10 cellular contexts compared by ENCODE assay signal in genomic region chr18:48994044-48994651, GRCh38. TPM values are rescaled to one million over a fixed set of nuclear protein-coding genes. Genes with fewer than 3 reads are reported as not detected.
DNase-seq lines count a peak whose midpoint lies in the region; ATAC-seq, FAIRE-seq and TF ChIP-seq lines count a peak whose summit lies in the region.
"Had no signal": no experiment of that assay in that cellular context is flagged by ENCODE, and none has a peak within 500 bp of the region (broad histone marks: within the 10 kb centered on the region; RNA-seq: fewer than 3 reads in every experiment).

No MANE protein-coding gene starts in this region.

- 79% methylated on average over 15 of the region's 15 CpGs for WGBS in liver

- peaks cover 0 to 11% (median 7%) of the 10 kb centered on the region in 4 donors for H3K4me1 ChIP-seq in liver (ENCODE audit: control insufficient read depth in 4 of 4, insufficient read depth in 4 of 4, low read length in 3 of 4)
- peaks cover 29% of the 10 kb centered on the region for H3K4me1 ChIP-seq in upper lobe of right lung

- no peaks in the 10 kb centered on the region for H3K36me3 ChIP-seq in bronchial epithelial cell (ENCODE audit: control insufficient read depth, insufficient read depth, low read length)
- no peaks in the 10 kb centered on the region for H3K36me3 ChIP-seq in liver (ENCODE audit: control insufficient read depth in 4 of 4, insufficient read depth in 3 of 4, low read depth in 1 of 4, low read length in 3 of 4)
- no peaks in the 10 kb centered on the region for H3K36me3 ChIP-seq in upper lobe of right lung

- no peaks in the 10 kb centered on the region for H3K27me3 ChIP-seq in bronchial epithelial cell (ENCODE audit: control insufficient read depth, insufficient read depth, low read length)
- H3K27me3 ChIP-seq in liver (ENCODE audit: control insufficient read depth in 4 of 4, insufficient read depth in 4 of 4, low read length in 3 of 4), result no peaks in the 10 kb centered on the region
- no peaks in the 10 kb centered on the region for H3K27me3 ChIP-seq in upper lobe of right lung

- H3K4me3 ChIP-seq in bronchial epithelial cell (ENCODE audit: low read depth, low read length) (no peak overlapping the region), liver (ENCODE audit: low read depth in 1 of 3, low read length in 3 of 3) (no peak overlapping the region), upper lobe of right lung (no peak overlapping the region)

- no peak overlapping the region for H3K9ac ChIP-seq in liver (ENCODE audit: low read depth in 1 of 2, low read length in 2 of 2)

- peak; percentile 22 for DNase-seq in NOMO-1 treated with DMSO at 0.1 percent for 48 hours (lab: John Stamatoyannopoulos, UW; ENCODE audit: unreplicated experiment)
- DNase-seq in NOMO-1 treated with dmso at 0.1 percent for 144 hours (lab: John Stamatoyannopoulos, UW; ENCODE audit: unreplicated experiment), result no peak
- peak; percentile 82 for DNase-seq in bronchial epithelial cell (ENCODE audit: low read depth)
- no peak for DNase-seq in upper lobe of right lung
- no peak for DNase-seq in hypothalamus (lab: John Stamatoyannopoulos, UW)
- DNase-seq: activated T-cell treated with anti-CD3 and anti-CD28 coated beads, Interleukin-2, amount 50 U/mL, for 4 hours; stimulated activated CD4-positive, alpha-beta T cell treated with anti-CD3 and anti-CD28 coated beads, Interleukin-4, amount 100 ng/mL, for 1 hour had no signal

- TF ChIP-seq RAD21 in liver (IDR thresholded peaks at IDR 0.05), result no peak

- FAIRE-seq in bronchial epithelial cell (lab: Jason Lieb, UNC), result no peak

- intact Hi-C loops in upper lobe of right lung (cut with DNase I), result no loop called here

- H3K27ac ChIP-seq in liver (ENCODE audit: low read depth in 1 of 2, low read length in 2 of 2) (peak overlapping the region; percentile 25 to 34), upper lobe of right lung (peak overlapping the region; percentile 49)

- H3K9me3 ChIP-seq in liver (ENCODE audit: control insufficient read depth in 4 of 4, low read length in 3 of 4) (no peaks in the 10 kb centered on the region), upper lobe of right lung (no peaks in the 10 kb centered on the region)

- ATAC-seq in upper lobe of right lung, result no peak
- no peak for ATAC-seq in GM19397 (IDR thresholded peaks at IDR 0.05; ENCODE audit: unreplicated experiment)
- ATAC-seq in GM21423 (IDR thresholded peaks at IDR 0.05; ENCODE audit: unreplicated experiment), result no peak
- ATAC-seq: activated T-cell treated with anti-CD3 and anti-CD28 coated beads, Interleukin-2, amount 50 U/mL, for 4 hours had no signal

- TF ChIP-seq CTCF in bronchial epithelial cell (IDR thresholded peaks at IDR 0.05; ENCODE audit: insufficient read depth, low read length, severe bottlenecking) (no peak), liver (IDR thresholded peaks at IDR 0.05; ENCODE audit: low read depth, low read length, missing input control) (no peak), upper lobe of right lung (IDR thresholded peaks at IDR 0.05) (no peak)

TF ChIP-seq in liver, 16 proteins besides CTCF, POLR2A, EP300 and RAD21:
- TF ChIP-seq RXRA (IDR thresholded peaks at IDR 0.05) (peak; percentile 34 to 69), NR2F2 (IDR thresholded peaks at IDR 0.05) (peak; percentile 61), YY1 (IDR thresholded peaks at IDR 0.05) (no peak)
TF ChIP-seq in liver: peak in this region for 2.

RNA-seq across cellular contexts. Expression of gene SMAD7, which starts 43.4 kb away (rescaled TPM):
- 11.5 and 19.2 TPM in 2 replicates for total RNA-seq in bronchial epithelial cell
- 10 to 100 TPM in 1 of 2 donors, 1 to 10 TPM in 1; 9.4 to 11.8 TPM for total RNA-seq in liver
- 10 to 100 TPM in 1 of 2 donors, 1 to 10 TPM in 1; 3.2 to 10.7 TPM for polyA plus RNA-seq in liver
- total RNA-seq in upper lobe of right lung, result 68.9 TPM

Comparison
In these comparisons a context has a peak if more than half of its experiments do, and no peak if none do; other contexts are left out.
1. DNase-seq: peak in NOMO-1 treated with DMSO at 0.1 percent for 48 hours (single experiment) and bronchial epithelial cell (single experiment); none in NOMO-1 treated with dmso at 0.1 percent for 144 hours (single experiment), upper lobe of right lung (single experiment) and hypothalamus (0 of 51).